In genomic region chr10:93198401-93199175, GRCh38 we compare ENCODE assay signal across 8 cellular contexts.
DNase-seq lines count a peak whose midpoint lies in the region; ATAC-seq and TF ChIP-seq lines count a peak whose summit lies in the region.

No MANE protein-coding gene starts in this region.

- 24 to 28% (median 26%) methylated on average over 9 of the region's 9 CpGs for WGBS in psoas muscle, 3 donors

- H3K27ac ChIP-seq in cardiac muscle cell (peak overlapping the region; percentile 78), psoas muscle (no peak overlapping the region)

- ATAC-seq in psoas muscle, result peak in 2 of 4 donors; percentile 44 to 60
- no peak for ATAC-seq in GM21619 (IDR thresholded peaks at IDR 0.05; ENCODE audit: unreplicated experiment)
- no peak for ATAC-seq in HG03108 (IDR thresholded peaks at IDR 0.05; ENCODE audit: unreplicated experiment)
- ATAC-seq in HG03354 (IDR thresholded peaks at IDR 0.05; ENCODE audit: poor library complexity, severe bottlenecking, unreplicated experiment), result no peak

- no peaks in the 10 kb centered on the region for H3K9me3 ChIP-seq in cardiac muscle cell (ENCODE audit: low read depth)
- H3K9me3 ChIP-seq in psoas muscle, result no peaks in the 10 kb centered on the region

- intact Hi-C loops in psoas muscle (cut with DNase I), result no loop called here

- H3K4me3 ChIP-seq in cardiac muscle cell (no peak overlapping the region), psoas muscle (peak overlapping the region; percentile 60)

- DNase-seq in COLO829 (ENCODE audit: low spot score), result peak; percentile 16
- DNase-seq in SW480 (ENCODE audit: low spot score), result peak; percentile 27
- peak; percentile 22 to 76 for DNase-seq in cardiac muscle cell (ENCODE audit: low read depth in 1 of 2, low spot score in 1 of 2)
- DNase-seq in psoas muscle, result peak in 1 of 2 donors; percentile 48
- DNase-seq in NCI-H2029 treated with DMSO at 0.1 percent for 48 hours (lab: John Stamatoyannopoulos, UW), result no peak

- H3K36me3 ChIP-seq in cardiac muscle cell (no peaks in the 10 kb centered on the region), psoas muscle (ENCODE audit: insufficient read depth in 1 of 2, low read depth in 1 of 2) (no peaks in the 10 kb centered on the region)

- H3K4me1 ChIP-seq in cardiac muscle cell (ENCODE audit: low read depth) (peaks cover 17% of the 10 kb centered on the region), psoas muscle (peaks cover 11% of the 10 kb centered on the region)

- no peaks in the 10 kb centered on the region for H3K27me3 ChIP-seq in cardiac muscle cell
- H3K27me3 ChIP-seq in psoas muscle (ENCODE audit: insufficient read depth in 3 of 3, low read length in 2 of 3), result no peaks in the 10 kb centered on the region

- TF ChIP-seq CTCF in cardiac muscle cell (IDR thresholded peaks at IDR 0.05; ENCODE audit: low read depth, low read length), result no peak
- no peak for TF ChIP-seq CTCF in psoas muscle (IDR thresholded peaks at IDR 0.05)
